In the genomic region with DNA sequence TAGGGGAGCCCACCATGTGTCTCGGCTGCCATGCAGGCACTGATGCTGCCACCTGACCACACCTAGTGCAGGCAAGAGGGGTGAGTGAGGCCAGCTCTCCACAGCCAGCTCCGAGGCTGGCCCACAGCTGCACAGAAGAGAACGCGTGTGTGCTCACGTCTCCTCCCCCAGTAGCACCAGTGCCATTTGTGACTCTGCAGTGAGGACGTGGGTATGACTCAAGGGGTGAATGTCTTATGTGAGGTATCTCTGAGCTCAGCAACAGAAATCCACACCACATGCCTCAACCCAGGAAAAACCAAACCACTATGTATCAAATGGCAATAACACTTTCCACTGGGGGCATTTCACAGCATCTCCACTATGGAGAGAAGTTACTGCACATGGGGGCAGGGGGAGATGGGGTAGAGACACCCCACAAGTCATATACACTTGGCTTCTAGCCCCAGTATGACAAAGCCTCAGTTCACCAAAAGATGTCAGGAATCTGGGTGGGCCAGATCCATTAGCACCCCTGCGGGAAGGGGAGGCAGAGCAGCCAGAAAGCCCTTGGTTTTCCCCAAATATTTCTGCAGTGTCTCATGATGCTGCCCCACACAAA, we compare ENCODE assay signal across 1 cellular context.
TF ChIP-seq lines count a peak whose summit lies in the region.

No MANE protein-coding gene starts in this region.

TF ChIP-seq in GM23338, 12 proteins besides CTCF, POLR2A, EP300 and RAD21 (continued from another document):
- TF ChIP-seq, protein P1, sequence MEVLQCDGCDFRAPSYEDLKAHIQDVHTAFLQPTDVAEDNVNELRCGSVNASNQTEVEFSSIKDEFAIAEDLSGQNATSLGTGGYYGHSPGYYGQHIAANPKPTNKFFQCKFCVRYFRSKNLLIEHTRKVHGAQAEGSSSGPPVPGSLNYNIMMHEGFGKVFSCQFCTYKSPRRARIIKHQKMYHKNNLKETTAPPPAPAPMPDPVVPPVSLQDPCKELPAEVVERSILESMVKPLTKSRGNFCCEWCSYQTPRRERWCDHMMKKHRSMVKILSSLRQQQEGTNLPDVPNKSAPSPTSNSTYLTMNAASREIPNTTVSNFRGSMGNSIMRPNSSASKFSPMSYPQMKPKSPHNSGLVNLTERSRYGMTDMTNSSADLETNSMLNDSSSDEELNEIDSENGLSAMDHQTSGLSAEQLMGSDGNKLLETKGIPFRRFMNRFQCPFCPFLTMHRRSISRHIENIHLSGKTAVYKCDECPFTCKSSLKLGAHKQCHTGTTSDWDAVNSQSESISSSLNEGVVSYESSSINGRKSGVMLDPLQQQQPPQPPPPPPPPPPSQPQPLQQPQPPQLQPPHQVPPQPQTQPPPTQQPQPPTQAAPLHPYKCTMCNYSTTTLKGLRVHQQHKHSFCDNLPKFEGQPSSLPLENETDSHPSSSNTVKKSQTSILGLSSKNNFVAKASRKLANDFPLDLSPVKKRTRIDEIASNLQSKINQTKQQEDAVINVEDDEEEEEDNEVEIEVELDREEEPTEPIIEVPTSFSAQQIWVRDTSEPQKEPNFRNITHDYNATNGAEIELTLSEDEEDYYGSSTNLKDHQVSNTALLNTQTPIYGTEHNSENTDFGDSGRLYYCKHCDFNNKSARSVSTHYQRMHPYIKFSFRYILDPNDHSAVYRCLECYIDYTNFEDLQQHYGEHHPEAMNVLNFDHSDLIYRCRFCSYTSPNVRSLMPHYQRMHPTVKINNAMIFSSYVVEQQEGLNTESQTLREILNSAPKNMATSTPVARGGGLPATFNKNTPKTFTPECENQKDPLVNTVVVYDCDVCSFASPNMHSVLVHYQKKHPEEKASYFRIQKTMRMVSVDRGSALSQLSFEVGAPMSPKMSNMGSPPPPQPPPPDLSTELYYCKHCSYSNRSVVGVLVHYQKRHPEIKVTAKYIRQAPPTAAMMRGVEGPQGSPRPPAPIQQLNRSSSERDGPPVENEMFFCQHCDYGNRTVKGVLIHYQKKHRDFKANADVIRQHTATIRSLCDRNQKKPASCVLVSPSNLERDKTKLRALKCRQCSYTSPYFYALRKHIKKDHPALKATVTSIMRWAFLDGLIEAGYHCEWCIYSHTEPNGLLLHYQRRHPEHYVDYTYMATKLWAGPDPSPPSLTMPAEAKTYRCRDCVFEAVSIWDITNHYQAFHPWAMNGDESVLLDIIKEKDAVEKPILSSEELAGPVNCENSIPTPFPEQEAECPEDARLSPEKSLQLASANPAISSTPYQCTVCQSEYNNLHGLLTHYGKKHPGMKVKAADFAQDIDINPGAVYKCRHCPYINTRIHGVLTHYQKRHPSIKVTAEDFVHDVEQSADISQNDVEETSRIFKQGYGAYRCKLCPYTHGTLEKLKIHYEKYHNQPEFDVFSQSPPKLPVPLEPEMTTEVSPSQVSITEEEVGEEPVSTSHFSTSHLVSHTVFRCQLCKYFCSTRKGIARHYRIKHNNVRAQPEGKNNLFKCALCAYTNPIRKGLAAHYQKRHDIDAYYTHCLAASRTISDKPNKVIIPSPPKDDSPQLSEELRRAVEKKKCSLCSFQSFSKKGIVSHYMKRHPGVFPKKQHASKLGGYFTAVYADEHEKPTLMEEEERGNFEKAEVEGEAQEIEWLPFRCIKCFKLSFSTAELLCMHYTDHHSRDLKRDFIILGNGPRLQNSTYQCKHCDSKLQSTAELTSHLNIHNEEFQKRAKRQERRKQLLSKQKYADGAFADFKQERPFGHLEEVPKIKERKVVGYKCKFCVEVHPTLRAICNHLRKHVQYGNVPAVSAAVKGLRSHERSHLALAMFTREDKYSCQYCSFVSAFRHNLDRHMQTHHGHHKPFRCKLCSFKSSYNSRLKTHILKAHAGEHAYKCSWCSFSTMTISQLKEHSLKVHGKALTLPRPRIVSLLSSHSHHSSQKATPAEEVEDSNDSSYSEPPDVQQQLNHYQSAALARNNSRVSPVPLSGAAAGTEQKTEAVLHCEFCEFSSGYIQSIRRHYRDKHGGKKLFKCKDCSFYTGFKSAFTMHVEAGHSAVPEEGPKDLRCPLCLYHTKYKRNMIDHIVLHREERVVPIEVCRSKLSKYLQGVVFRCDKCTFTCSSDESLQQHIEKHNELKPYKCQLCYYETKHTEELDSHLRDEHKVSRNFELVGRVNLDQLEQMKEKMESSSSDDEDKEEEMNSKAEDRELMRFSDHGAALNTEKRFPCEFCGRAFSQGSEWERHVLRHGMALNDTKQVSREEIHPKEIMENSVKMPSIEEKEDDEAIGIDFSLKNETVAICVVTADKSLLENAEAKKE (CRISPR knock-in tag; IDR thresholded peaks at IDR 0.05) = no peak
- no peak for TF ChIP-seq CREB1 (CRISPR knock-in tag; IDR thresholded peaks at IDR 0.05; ENCODE audit: low read depth)
- no peak for TF ChIP-seq NANOG (IDR thresholded peaks at IDR 0.05; ENCODE audit: borderline replicate concordance)
- TF ChIP-seq, protein P2, sequence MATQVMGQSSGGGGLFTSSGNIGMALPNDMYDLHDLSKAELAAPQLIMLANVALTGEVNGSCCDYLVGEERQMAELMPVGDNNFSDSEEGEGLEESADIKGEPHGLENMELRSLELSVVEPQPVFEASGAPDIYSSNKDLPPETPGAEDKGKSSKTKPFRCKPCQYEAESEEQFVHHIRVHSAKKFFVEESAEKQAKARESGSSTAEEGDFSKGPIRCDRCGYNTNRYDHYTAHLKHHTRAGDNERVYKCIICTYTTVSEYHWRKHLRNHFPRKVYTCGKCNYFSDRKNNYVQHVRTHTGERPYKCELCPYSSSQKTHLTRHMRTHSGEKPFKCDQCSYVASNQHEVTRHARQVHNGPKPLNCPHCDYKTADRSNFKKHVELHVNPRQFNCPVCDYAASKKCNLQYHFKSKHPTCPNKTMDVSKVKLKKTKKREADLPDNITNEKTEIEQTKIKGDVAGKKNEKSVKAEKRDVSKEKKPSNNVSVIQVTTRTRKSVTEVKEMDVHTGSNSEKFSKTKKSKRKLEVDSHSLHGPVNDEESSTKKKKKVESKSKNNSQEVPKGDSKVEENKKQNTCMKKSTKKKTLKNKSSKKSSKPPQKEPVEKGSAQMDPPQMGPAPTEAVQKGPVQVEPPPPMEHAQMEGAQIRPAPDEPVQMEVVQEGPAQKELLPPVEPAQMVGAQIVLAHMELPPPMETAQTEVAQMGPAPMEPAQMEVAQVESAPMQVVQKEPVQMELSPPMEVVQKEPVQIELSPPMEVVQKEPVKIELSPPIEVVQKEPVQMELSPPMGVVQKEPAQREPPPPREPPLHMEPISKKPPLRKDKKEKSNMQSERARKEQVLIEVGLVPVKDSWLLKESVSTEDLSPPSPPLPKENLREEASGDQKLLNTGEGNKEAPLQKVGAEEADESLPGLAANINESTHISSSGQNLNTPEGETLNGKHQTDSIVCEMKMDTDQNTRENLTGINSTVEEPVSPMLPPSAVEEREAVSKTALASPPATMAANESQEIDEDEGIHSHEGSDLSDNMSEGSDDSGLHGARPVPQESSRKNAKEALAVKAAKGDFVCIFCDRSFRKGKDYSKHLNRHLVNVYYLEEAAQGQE (IDR thresholded peaks at IDR 0.05; ENCODE audit: unreplicated experiment) = no peak
- no peak for TF ChIP-seq ZNF331 (CRISPR knock-in tag; IDR thresholded peaks at IDR 0.05; ENCODE audit: low read depth)
- no peak for TF ChIP-seq JUNB (IDR thresholded peaks at IDR 0.05; ENCODE audit: unreplicated experiment)
- TF ChIP-seq ZNF114 (CRISPR knock-in tag; IDR thresholded peaks at IDR 0.05) = no peak
